25 cellular contexts compared by ENCODE assay signal in genomic region chr3:140100479-140100878, GRCh38.
A peak's percentile ranks its signal among the peaks of the same experiment; 100 is the strongest.
DNase-seq lines count a peak whose midpoint lies in the region; FAIRE-seq and TF ChIP-seq lines count a peak whose summit lies in the region.
"Had no signal": no experiment of that assay in that cellular context is flagged by ENCODE, and none has a peak within 500 bp of the region (broad histone marks: within the 10 kb centered on the region; RNA-seq: fewer than 3 reads in every experiment).

No MANE protein-coding gene starts in this region.

- H3K23ac ChIP-seq in trophoblast cell (ENCODE audit: low read length) (no peak overlapping the region), neuronal stem cell (ENCODE audit: low read depth, low read length, poor library complexity) (no peak overlapping the region)

- H3K9ac ChIP-seq in trophoblast cell (ENCODE audit: low read length) (no peak overlapping the region), neuronal stem cell (ENCODE audit: low read depth, low read length, poor library complexity) (no peak overlapping the region)
- H3K9ac ChIP-seq: BLaER1 had no signal

- peak overlapping the region; percentile 29 for H3K18ac ChIP-seq in trophoblast cell (ENCODE audit: low read length)
- H3K18ac ChIP-seq in neuronal stem cell (ENCODE audit: low read length) = no peak overlapping the region

- no peaks in the 10 kb centered on the region for H3K9me3 ChIP-seq in trophoblast cell (ENCODE audit: insufficient read depth, low read depth, low read length)
- H3K9me3 ChIP-seq in neuronal stem cell (replicated peaks in 1 of 2; ENCODE audit: control insufficient read depth in 2 of 2, insufficient read depth in 1 of 2, low read depth in 1 of 2, low read length in 2 of 2) = no peaks in the 10 kb centered on the region
- H3K9me3 ChIP-seq: BE2C, BLaER1 had no signal

- H3K79me1 ChIP-seq in trophoblast cell (ENCODE audit: low read length) (no peaks in the 10 kb centered on the region), neuronal stem cell (ENCODE audit: low read depth, low read length) (no peaks in the 10 kb centered on the region)

- H2BK120ac ChIP-seq in trophoblast cell (ENCODE audit: insufficient read depth, low read length, poor library complexity) = no peak overlapping the region
- no peak overlapping the region for H2BK120ac ChIP-seq in neuronal stem cell (ENCODE audit: low read depth, low read length)

- no peaks in the 10 kb centered on the region for H3K36me3 ChIP-seq in bronchial epithelial cell (ENCODE audit: control insufficient read depth, insufficient read depth, low read length)
- H3K36me3 ChIP-seq in trophoblast cell (ENCODE audit: control insufficient read depth in 1 of 2, insufficient read depth in 2 of 2, low read length in 2 of 2) = peaks cover 0 to 3% of the 10 kb centered on the region in 2 experiments
- no peaks in the 10 kb centered on the region for H3K36me3 ChIP-seq in neuronal stem cell (replicated peaks in 1 of 2; ENCODE audit: control insufficient read depth in 2 of 2, insufficient read depth in 2 of 2, low read length in 2 of 2)
- H3K36me3 ChIP-seq: BE2C, BLaER1 had no signal

- no peak overlapping the region for H2BK15ac ChIP-seq in neuronal stem cell (ENCODE audit: low read length)

- no peak for DNase-seq in bronchial epithelial cell (ENCODE audit: low read depth)
- DNase-seq in trophoblast cell = no peak
- DNase-seq in stimulated activated naive CD4-positive, alpha-beta T cell treated with Interleukin-2 at 50 U/mL for 16 hours (lab: John Stamatoyannopoulos, UW) = no peak
- no peak for DNase-seq in posterior cingulate gyrus
- DNase-seq in neuronal stem cell (ENCODE audit: low spot score) = no peak
- DNase-seq: 8988T; ACHN; BE2C; C1 segment of cervical spinal cord; CD4-positive, alpha-beta memory T cell; CD4-positive, CD25-positive, alpha-beta regulatory T cell; CD8-positive, alpha-beta memory T cell; COR-L47; DMS 273 treated with DMSO at 0.1 percent for 48 hours; DMS153; DMS53; DMS79; DND-41; EL; GDM1 had no signal

- peak; percentile 72 for FAIRE-seq in bronchial epithelial cell (lab: Jason Lieb, UNC)
- FAIRE-seq: A204.1, GM12878, GM12892, GM18507 had no signal

- H3K14ac ChIP-seq in trophoblast cell (ENCODE audit: low read length) (no peak overlapping the region), neuronal stem cell (ENCODE audit: low read length) (no peak overlapping the region)

- H4K8ac ChIP-seq in trophoblast cell (ENCODE audit: low read depth, low read length) (no peak overlapping the region), neuronal stem cell (ENCODE audit: low read depth, low read length) (no peak overlapping the region)

- H4K91ac ChIP-seq in trophoblast cell (ENCODE audit: low read depth, low read length) (no peak overlapping the region), neuronal stem cell (ENCODE audit: low read depth, low read length, poor library complexity) (no peak overlapping the region)

- no peaks in the 10 kb centered on the region for H3K27me3 ChIP-seq in bronchial epithelial cell (ENCODE audit: control insufficient read depth, insufficient read depth, low read length)
- H3K27me3 ChIP-seq in trophoblast cell (ENCODE audit: insufficient read depth, low read length) = no peaks in the 10 kb centered on the region
- no peaks in the 10 kb centered on the region for H3K27me3 ChIP-seq in neuronal stem cell (ENCODE audit: control insufficient read depth in 3 of 3, insufficient read depth in 3 of 3, low read depth in 1 of 3, low read length in 3 of 3)
- H3K27me3 ChIP-seq: BE2C, BLaER1 had no signal

- H3K4me1 ChIP-seq in trophoblast cell (ENCODE audit: control insufficient read depth in 1 of 2, insufficient read depth in 2 of 2, low read length in 2 of 2) (peaks cover 0 to 3% of the 10 kb centered on the region in 2 experiments), neuronal stem cell (ENCODE audit: control insufficient read depth in 2 of 2, insufficient read depth in 1 of 2, low read depth in 1 of 2, low read length in 2 of 2) (no peaks in the 10 kb centered on the region)
- H3K4me1 ChIP-seq: BE2C, BLaER1 had no signal

- no peak overlapping the region for H3K4me2 ChIP-seq in trophoblast cell (ENCODE audit: low read length)
- H3K4me2 ChIP-seq in neuronal stem cell (ENCODE audit: insufficient read depth, low read length, poor library complexity, severe bottlenecking) = no peak overlapping the region
- H3K4me2 ChIP-seq: BLaER1 had no signal

- H3K4me3 ChIP-seq in bronchial epithelial cell (ENCODE audit: low read depth, low read length) (no peak overlapping the region), trophoblast cell (ENCODE audit: low read depth, low read length) (no peak overlapping the region), neuronal stem cell (ENCODE audit: low read length in 2 of 2) (no peak overlapping the region)
- H3K4me3 ChIP-seq: BLaER1, GM12878 had no signal

- H3K27ac ChIP-seq in trophoblast cell (ENCODE audit: low read depth, low read length) (no peak overlapping the region), neuronal stem cell (replicated peaks; ENCODE audit: low read length) (no peak overlapping the region)
- H3K27ac ChIP-seq: BLaER1 had no signal

- no peak for TF ChIP-seq CTCF in bronchial epithelial cell (IDR thresholded peaks at IDR 0.05; ENCODE audit: insufficient read depth, low read length, severe bottlenecking)

- H3K79me2 ChIP-seq in trophoblast cell (ENCODE audit: control insufficient read depth, insufficient read depth, low read length, poor library complexity) = no peaks in the 10 kb centered on the region

- WGBS in trophoblast cell (ENCODE audit: extremely low coverage, insufficient coverage, insufficient read length) = no CpG with 5 or more reads among the region's 7 CpGs
- WGBS in neuronal stem cell (ENCODE audit: extremely low coverage in 2 of 2, insufficient read length in 2 of 2, insufficient replicate concordance in 1 of 2), 2 donors = no CpG with 5 or more reads among the region's 7 CpGs

- intact Hi-C loops in posterior cingulate gyrus (cut with DNase I) = no loop called here

- H3K4ac ChIP-seq in trophoblast cell (ENCODE audit: low read depth, low read length) (no peak overlapping the region), neuronal stem cell (ENCODE audit: low read length) (no peak overlapping the region)

- H2AK5ac ChIP-seq in trophoblast cell (ENCODE audit: low read length) (no peak overlapping the region), neuronal stem cell (ENCODE audit: low read depth, low read length) (no peak overlapping the region)

- H4K12ac ChIP-seq in trophoblast cell (ENCODE audit: low read depth, low read length) = no peak overlapping the region

- H2BK12ac ChIP-seq in trophoblast cell (ENCODE audit: low read length) = no peak overlapping the region
- no peak overlapping the region for H2BK12ac ChIP-seq in neuronal stem cell (ENCODE audit: low read length)

- H2BK5ac ChIP-seq in trophoblast cell (ENCODE audit: low read depth, low read length, poor library complexity) (no peak overlapping the region), neuronal stem cell (ENCODE audit: low read length) (no peak overlapping the region)

- H2AFZ ChIP-seq in trophoblast cell (ENCODE audit: insufficient read depth, low read length, poor library complexity) = no peak overlapping the region
- no peak overlapping the region for H2AFZ ChIP-seq in neuronal stem cell (ENCODE audit: low read length)
